Comparison of ENCODE assay signal across 26 cellular contexts in genomic region chr5:128493657-128494329, GRCh38. TPM values are rescaled to one million over a fixed set of nuclear protein-coding genes. Genes with fewer than 3 reads are reported as not detected.
DNase-seq lines count a peak whose midpoint lies in the region; ATAC-seq, FAIRE-seq and TF ChIP-seq lines count a peak whose summit lies in the region.
"Had no signal": no experiment of that assay in that cellular context is flagged by ENCODE, and none has a peak within 500 bp of the region (broad histone marks: within the 10 kb centered on the region; RNA-seq: fewer than 3 reads in every experiment).

No MANE protein-coding gene starts in this region.

- no peak overlapping the region for H4K8ac ChIP-seq in IMR-90 (ENCODE audit: low read depth in 2 of 2, low read length in 2 of 2)
- H4K8ac ChIP-seq in H1 (ENCODE audit: extremely low read depth, insufficient read depth, low read length) = no peak overlapping the region

- H3K4me2 ChIP-seq in IMR-90 (ENCODE audit: low read depth, low read length) (no peak overlapping the region), H1 (ENCODE audit: insufficient read depth in 1 of 2, low read depth in 2 of 2, low read length in 2 of 2) (no peak overlapping the region), neural cell (ENCODE audit: low read length) (peak overlapping the region; percentile 3)
- H3K4me2 ChIP-seq: SK-N-SH had no signal

- ATAC-seq in heart right ventricle = peak in 5 of 8 donors; percentile 71 to 87 (median 78)
- peak; percentile 34 for ATAC-seq in IMR-90 (ENCODE audit: low read depth)
- ATAC-seq: CD8-positive, alpha-beta T cell; Panc1 had no signal

- no peak overlapping the region for H2AK9ac ChIP-seq in IMR-90 (replicated peaks; ENCODE audit: low read depth, low read length, poor library complexity)

- H2AK5ac ChIP-seq in IMR-90 (ENCODE audit: low read depth, low read length) (no peak overlapping the region), H1 (ENCODE audit: low read depth, low read length) (no peak overlapping the region)

- CTCF ChIA-PET in IMR-90 (lab: Yijun Ruan, JAX) (interaction anchor here (1.0 to 1.2 kb wide), 2 partner anchors 21 to 43 kb away, joined by 3 read pairs; no protein-coding TSS in a partner anchor), H1 (lab: Charles Lee; ENCODE audit: partially characterized antibody) (interaction anchor here (0.6 to 1.9 kb wide), 11 partner anchors 9 to 931 kb away, joined by 3 to 8 read pairs (median 4); no protein-coding TSS in a partner anchor)
- CTCF ChIA-PET in activated naive CD4-positive, alpha-beta T cell treated with anti-CD3 and anti-CD28 coated beads, Interleukin-2, amount 10 ng/mL, durations not matched to agents 7 days and 5 days (lab: Charles Lee) = no interaction called here

- H3K36me3 ChIP-seq in heart right ventricle (no peaks in the 10 kb centered on the region), IMR-90 (ENCODE audit: control insufficient read depth, insufficient read depth, low read length) (peaks cover 1% of the 10 kb centered on the region), H1 (ENCODE audit: control insufficient read depth in 2 of 4, insufficient read depth in 4 of 4, low read length in 3 of 4) (no peaks in the 10 kb centered on the region), neural cell (ENCODE audit: insufficient read depth, low read length) (no peaks in the 10 kb centered on the region)
- H3K36me3 ChIP-seq: MG63 had no signal

- no peak overlapping the region for H3K14ac ChIP-seq in IMR-90 (replicated peaks; ENCODE audit: low read depth, low read length)
- no peak overlapping the region for H3K14ac ChIP-seq in H1 (ENCODE audit: insufficient read length)

- H3K4me3 ChIP-seq in heart right ventricle (no peak overlapping the region), IMR-90 (ENCODE audit: insufficient read depth, low read depth, low read length) (no peak overlapping the region), H1 (ENCODE audit: extremely low read depth in 1 of 4, insufficient read depth in 2 of 4, low read depth in 3 of 4, low read length in 4 of 4) (no peak overlapping the region), neural cell (ENCODE audit: low read length) (peak overlapping the region; percentile 40)
- H3K4me3 ChIP-seq: MG63 had no signal

- H2BK20ac ChIP-seq in IMR-90 (ENCODE audit: low read depth, low read length) = no peak overlapping the region
- H2BK20ac ChIP-seq in H1 (ENCODE audit: low read length) = no peak overlapping the region

- no peaks in the 10 kb centered on the region for H3K4me1 Mint-ChIP-seq in activated naive CD4-positive, alpha-beta T cell treated with anti-CD3 and anti-CD28 coated beads, Interleukin-2, amount 10 ng/mL, durations not matched to agents 7 days and 5 days
- H3K4me1 Mint-ChIP-seq: B cell had no signal

- no peaks in the 10 kb centered on the region for H3K9me2 ChIP-seq in neural cell (ENCODE audit: insufficient read depth, low read length)
- H3K9me2 ChIP-seq: SK-N-SH had no signal

- H2BK5ac ChIP-seq in IMR-90 (ENCODE audit: low read depth, low read length, poor library complexity, severe bottlenecking) = no peak overlapping the region
- no peak overlapping the region for H2BK5ac ChIP-seq in H1 (ENCODE audit: low read depth, low read length)

- no peaks in the 10 kb centered on the region for H3K27me3 ChIP-seq in heart right ventricle
- no peaks in the 10 kb centered on the region for H3K27me3 ChIP-seq in IMR-90 (ENCODE audit: control insufficient read depth, insufficient read depth, low read length)
- H3K27me3 ChIP-seq in H1 (replicated peaks in 1 of 4; ENCODE audit: control insufficient read depth in 3 of 4, extremely low read depth in 1 of 4, insufficient read depth in 3 of 4, low read length in 3 of 4) = no peaks in the 10 kb centered on the region
- H3K27me3 ChIP-seq in neural cell (ENCODE audit: insufficient read depth, low read depth, low read length) = no peaks in the 10 kb centered on the region
- H3K27me3 ChIP-seq: MG63 had no signal

- H2BK12ac ChIP-seq in H1 (ENCODE audit: low read depth, low read length) = no peak overlapping the region

- H3K27ac ChIP-seq in heart right ventricle (peak overlapping the region in 1 of 10 donors; percentile 54), IMR-90 (ENCODE audit: insufficient read depth, low read length) (no peak overlapping the region), H1 (ENCODE audit: low read depth, low read length) (no peak overlapping the region), neural cell (ENCODE audit: low read length) (peak overlapping the region; percentile 89)
- H3K27ac ChIP-seq: C4-2B had no signal

- POLR2A ChIA-PET in IMR-90 (lab: Charles Lee; ENCODE audit: unreplicated experiment) = no interaction called here
- POLR2A ChIA-PET in H1 (lab: Charles Lee; ENCODE audit: partially characterized antibody) = no interaction called here

- H3K79me1 ChIP-seq in IMR-90 (ENCODE audit: low read depth in 1 of 2, low read length in 2 of 2) (peaks cover 4 to 31% of the 10 kb centered on the region in 2 experiments; a peak in 3 of 4 replicates), H1 (ENCODE audit: low read depth, low read length) (no peaks in the 10 kb centered on the region)

- H3K9ac ChIP-seq in IMR-90 (ENCODE audit: low read depth, low read length) = no peak overlapping the region
- no peak overlapping the region for H3K9ac ChIP-seq in H1 (replicated peaks in 1 of 4; ENCODE audit: extremely low read depth in 1 of 4, low read depth in 3 of 4, low read length in 3 of 4)
- peak overlapping the region; percentile 51 for H3K9ac ChIP-seq in neural cell (ENCODE audit: low read length)
- H3K9ac ChIP-seq: SK-N-SH had no signal

- intact Hi-C loops in heart right ventricle (cut with DNase I) (loop anchor here in 2 of 10 donors (5.0 to 10.0 kb wide), 3 partner anchors 99 to 221 kb away; no protein-coding TSS in a partner anchor), cardiac septum (cut with DNase I) (loop anchor here (10.0 kb wide), 1 partner anchor 351 kb away; no protein-coding TSS in a partner anchor), IMR-90 (cut with micrococcal nuclease) (no loop called here)

- H3F3A ChIP-seq in neural cell (ENCODE audit: insufficient read depth, low read length, poor library complexity, severe bottlenecking) = no peaks in the 10 kb centered on the region

- H3K9me3 Mint-ChIP-seq in activated naive CD4-positive, alpha-beta T cell treated with anti-CD3 and anti-CD28 coated beads, Interleukin-2, amount 10 ng/mL, durations not matched to agents 7 days and 5 days = no peaks in the 10 kb centered on the region
- H3K9me3 Mint-ChIP-seq: CD8-positive, alpha-beta T cell had no signal

- H3K9me1 ChIP-seq in IMR-90 (ENCODE audit: insufficient read depth, low read length) = peaks cover 3% of the 10 kb centered on the region; the same call in 1 of the 2 replicates

- peaks cover 0 to 21% (median 5%) of the 10 kb centered on the region in 9 donors for H3K4me1 ChIP-seq in heart right ventricle
- peaks cover 6% of the 10 kb centered on the region for H3K4me1 ChIP-seq in IMR-90 (ENCODE audit: control insufficient read depth, insufficient read depth, low read length)
- peaks cover 0 to 4% (median 2%) of the 10 kb centered on the region in 4 experiments; a peak in 2 of 7 replicates for H3K4me1 ChIP-seq in H1 (replicated peaks in 1 of 4; ENCODE audit: control insufficient read depth in 3 of 4, insufficient read depth in 4 of 4, low read length in 3 of 4)
- H3K4me1 ChIP-seq: Caco-2 had no signal

- H3K27ac Mint-ChIP-seq in activated naive CD4-positive, alpha-beta T cell treated with anti-CD3 and anti-CD28 coated beads, Interleukin-2, amount 10 ng/mL, durations not matched to agents 7 days and 5 days = no peak overlapping the region
- H3K27ac Mint-ChIP-seq: B cell; CD8-positive, alpha-beta T cell had no signal

- dilution Hi-C loops in IMR-90 (cut with HindIII; ENCODE audit: low sequenced_read_pairs, unreplicated experiment) = no loop called here

- H3K23me2 ChIP-seq in H1 (ENCODE audit: low read depth, low read length) = no peaks in the 10 kb centered on the region

- H4K5ac ChIP-seq in IMR-90 (ENCODE audit: low read depth, low read length) (no peak overlapping the region), H1 (ENCODE audit: insufficient read length, low read depth, low read length) (no peak overlapping the region)

- H2BK15ac ChIP-seq in IMR-90 (ENCODE audit: low read depth, low read length) (no peak overlapping the region), H1 (ENCODE audit: low read length) (no peak overlapping the region)

- peaks cover 0 to 17% (median 0%) of the 10 kb centered on the region in 11 donors for H3K9me3 ChIP-seq in heart right ventricle
- H3K9me3 ChIP-seq in IMR-90 (ENCODE audit: control insufficient read depth, insufficient read depth, low read length) = no peaks in the 10 kb centered on the region
- no peaks in the 10 kb centered on the region for H3K9me3 ChIP-seq in H1 (ENCODE audit: insufficient read depth in 2 of 2, low read depth in 1 of 2, low read length in 1 of 2)
- H3K9me3 ChIP-seq in neural cell (ENCODE audit: low read length) = no peaks in the 10 kb centered on the region
- H3K9me3 ChIP-seq: Caco-2, MG63, SK-N-SH had no signal

- H3K36me3 Mint-ChIP-seq in activated naive CD4-positive, alpha-beta T cell treated with anti-CD3 and anti-CD28 coated beads, Interleukin-2, amount 10 ng/mL, durations not matched to agents 7 days and 5 days = no peaks in the 10 kb centered on the region
- H3K36me3 Mint-ChIP-seq: CD8-positive, alpha-beta T cell had no signal

- H4K91ac ChIP-seq in IMR-90 (ENCODE audit: insufficient read depth, low read depth, low read length) (no peak overlapping the region), H1 (replicated peaks; ENCODE audit: insufficient read length, low read length) (no peak overlapping the region)

- TF ChIP-seq CTCF in heart right ventricle (IDR thresholded peaks at IDR 0.05) (peak in 1 of 9 donors; percentile 11), IMR-90 (conservative IDR thresholded peaks at IDR 0.05; ENCODE audit: low read depth, low read length) (no peak), H1 (IDR thresholded peaks at IDR 0.05; ENCODE audit: control extremely low read depth in 1 of 3, insufficient read depth in 1 of 3, low read depth in 1 of 3, low read length in 3 of 3) (no peak), neural cell (IDR thresholded peaks at IDR 0.05; ENCODE audit: poor library complexity, severe bottlenecking) (no peak)

- H3K79me2 ChIP-seq in H1 (ENCODE audit: control insufficient read depth in 1 of 2, insufficient read depth in 2 of 2, low read length in 2 of 2) = no peaks in the 10 kb centered on the region
- no peaks in the 10 kb centered on the region for H3K79me2 ChIP-seq in neural cell (replicated peaks; ENCODE audit: insufficient read depth, low read length)

- no peak overlapping the region for H3K23ac ChIP-seq in IMR-90 (ENCODE audit: low read depth, low read length)
- no peak overlapping the region for H3K23ac ChIP-seq in H1 (ENCODE audit: insufficient read length)

- H3K4ac ChIP-seq in IMR-90 (ENCODE audit: low read depth, low read length) = no peak overlapping the region
- H3K4ac ChIP-seq in H1 (replicated peaks; ENCODE audit: insufficient read length, low read depth, low read length) = no peak overlapping the region

- H3K18ac ChIP-seq in IMR-90 (ENCODE audit: low read depth, low read length) (no peak overlapping the region), H1 (ENCODE audit: extremely low read depth, low read length) (no peak overlapping the region)

- H3K56ac ChIP-seq in IMR-90 (ENCODE audit: extremely low read depth, insufficient read depth, low read length) (no peak overlapping the region; the same call in 1 of the 2 replicates), H1 (replicated peaks; ENCODE audit: insufficient read length, low read depth, low read length) (no peak overlapping the region)

- WGBS in heart right ventricle, 2 donors = 78 to 90% methylated on average over 4 of the region's 4 CpGs
- 100% methylated on average over 1 of the region's 4 CpGs; no CpG with 5 or more reads in 1 of the 2 experiments for WGBS in IMR-90 (ENCODE audit: extremely low coverage in 2 of 2, insufficient read length in 1 of 2), 2 experiments
- 90% methylated on average over 4 of the region's 4 CpGs; no CpG with 5 or more reads in 1 of the 2 experiments for WGBS in H1 (ENCODE audit: extremely low coverage in 1 of 2, insufficient coverage in 1 of 2, insufficient read length in 1 of 2, insufficient replicate concordance in 2 of 2, low coverage in 1 of 2, low lambda C conversion rate in 2 of 2, missing lambda C conversion rate in 1 of 2), 2 experiments

- peaks cover 22% of the 10 kb centered on the region; the same call in 1 of the 2 replicates for H4K20me1 ChIP-seq in IMR-90 (ENCODE audit: insufficient read depth, low read length)
- H4K20me1 ChIP-seq in H1 (replicated peaks in 1 of 2; ENCODE audit: control insufficient read depth in 1 of 2, insufficient read depth in 2 of 2, low read length in 2 of 2) = no peaks in the 10 kb centered on the region
- H4K20me1 ChIP-seq in neural cell (ENCODE audit: insufficient read depth) = no peaks in the 10 kb centered on the region

- no peak for TF ChIP-seq EP300 in H1 (IDR thresholded peaks at IDR 0.05; ENCODE audit: borderline replicate concordance in 1 of 2, low read depth in 2 of 2, low read length in 2 of 2)
- peak; percentile 98 for TF ChIP-seq EP300 in neural cell (conservative IDR thresholded peaks at IDR 0.05; ENCODE audit: poor library complexity, severe bottlenecking)

- H3K4me3 Mint-ChIP-seq in activated naive CD4-positive, alpha-beta T cell treated with anti-CD3 and anti-CD28 coated beads, Interleukin-2, amount 10 ng/mL, durations not matched to agents 7 days and 5 days = no peak overlapping the region
- H3K4me3 Mint-ChIP-seq: B cell; CD8-positive, alpha-beta T cell had no signal

- TF ChIP-seq POLR2A in IMR-90 (IDR thresholded peaks at IDR 0.05; ENCODE audit: low read depth, low read length) (no peak), H1 (IDR thresholded peaks at IDR 0.05; ENCODE audit: control extremely low read depth in 1 of 2, low read depth in 2 of 2, low read length in 2 of 2) (no peak)

- H2AFZ ChIP-seq in IMR-90 (replicated peaks; ENCODE audit: low read length, poor library complexity) (no peak overlapping the region), H1 (ENCODE audit: low read length) (no peak overlapping the region), neural cell (ENCODE audit: low read depth, low read length) (no peak overlapping the region)

- no peak overlapping the region for H2BK120ac ChIP-seq in IMR-90 (ENCODE audit: low read depth, low read length)
- no peak overlapping the region for H2BK120ac ChIP-seq in H1 (replicated peaks; ENCODE audit: low read depth, low read length)

- TF ChIP-seq RAD21 in IMR-90 (IDR thresholded peaks at IDR 0.05; ENCODE audit: low read length) (no peak), H1 (IDR thresholded peaks at IDR 0.05 in 1 of 2, conservative IDR thresholded peaks at IDR 0.05 in 1 of 2; ENCODE audit: low read depth in 2 of 2, low read length in 2 of 2) (no peak), neural cell (conservative IDR thresholded peaks at IDR 0.05) (no peak)

- in situ Hi-C loops in IMR-90 (cut with MboI; ENCODE audit: low sequenced_read_pairs) = loop anchor here (25.0 kb wide), 1 partner anchor 931 kb away; no protein-coding TSS in a partner anchor

- DNase-seq in heart right ventricle = no peak
- no peak for DNase-seq in cardiac septum (ENCODE audit: low spot score)
- DNase-seq in IMR-90 = peak; percentile 8
- no peak for DNase-seq in H1 (ENCODE audit: low read depth in 1 of 2, low spot score in 2 of 2)
- no peak for DNase-seq in GOT3 (lab: John Stamatoyannopoulos, UW)
- no peak for DNase-seq in A172 (ENCODE audit: low spot score)
- DNase-seq in activated naive CD4-positive, alpha-beta T cell treated with anti-CD3 and anti-CD28 coated beads, Interleukin-2, amount 10 ng/mL, durations not matched to agents 7 days and 5 days = no peak
- DNase-seq: Caco-2; CD8-positive, alpha-beta T cell; DMS 273 treated with DMSO at 0.1 percent for 48 hours; DMS79; GF-D8; KBM-7; MG63; NCI-H1105 treated with DMSO at 0.1 percent for 48 hours; NCI-H146; NCI-H1930; NCI-H446; NCI-H526 had no signal

- peak; percentile 19 for FAIRE-seq in H1 (lab: Jason Lieb, UNC)
- FAIRE-seq: GM12891, HTR-8/SVneo had no signal

- H3K27me3 Mint-ChIP-seq in activated naive CD4-positive, alpha-beta T cell treated with anti-CD3 and anti-CD28 coated beads, Interleukin-2, amount 10 ng/mL, durations not matched to agents 7 days and 5 days = no peaks in the 10 kb centered on the region
- H3K27me3 Mint-ChIP-seq: B cell had no signal

- BruUV-seq in IMR-90 (replicated peaks; lab: Mats Ljungman, UMichigan) = no TSS peak

RNA-seq across cellular contexts. Expression of gene FBN2, which starts 44.3 kb away (rescaled TPM):
- total RNA-seq in heart right ventricle (10 to 100 TPM in 7 of 10 donors, 1 to 10 TPM in 3; 2.9 to 28.9 (median 15.4) TPM), cardiac septum (7.1 TPM), IMR-90 (2012; rRNA removed) (67.5 and 69.0 TPM in 2 replicates)
- polyA plus RNA-seq in heart right ventricle (10 to 100 TPM in 1 of 2 donors, 1 to 10 TPM in 1; 5.6 to 12.0 TPM), IMR-90 (2012; rRNA removed) (22.6 and 26.7 TPM in 2 replicates), H1 (2011; rRNA removed) (9.0 and 14.1 TPM in 2 replicates), neural cell (1.6 and 2.3 TPM in 2 replicates)
- polyA plus RNA-seq in IMR-90 (2012; cell fraction: cytosol; rRNA removed) = 12.4 and 13.0 TPM in 2 replicates
- polyA plus RNA-seq in IMR-90 (2012; cell fraction: nucleus; rRNA removed; ENCODE audit: low replicate concordance) = 9.7 and 25.9 TPM in 2 replicates
- total RNA-seq in H1 (2021; fragmentation: NEBNext Ultra II Directional; extraction: Animal tissue kit (Norgen Biotek cat#: 25700)) = 15.9 and 16.3 TPM in 2 replicates
- polyA plus RNA-seq in H1 (2011; cell fraction: cytosol; rRNA removed) = 7.9 TPM
- polyA plus RNA-seq in H1 (2011; cell fraction: nucleus; rRNA removed) = 19.1 TPM
- polyA plus RNA-seq in H1 (2012, experiment 1 of 2) = 21.5 to 27.3 TPM (median 24.7 TPM) in 4 replicates
- polyA plus RNA-seq in H1 (2012, experiment 2 of 2) = 1.0 TPM
- polyA plus RNA-seq in H1 (2013, experiment 1 of 2) = 13.4 TPM
- 9.3 TPM for polyA plus RNA-seq in H1 (2013, experiment 2 of 2)
- polyA minus RNA-seq in H1 (2011; rRNA and poly(A)+ RNA removed) = 56.3 and 129 TPM in 2 replicates
- 16.8 TPM for polyA minus RNA-seq in H1 (2011; cell fraction: cytosol; rRNA and poly(A)+ RNA removed)
- polyA minus RNA-seq in H1 (2011; cell fraction: nucleus; rRNA and poly(A)+ RNA removed) = 50.3 TPM
- 3.4 and 4.6 TPM in 2 replicates for polyA minus RNA-seq in neural cell
- 11.6 and 11.8 TPM in 2 replicates for total RNA-seq in A172 (2014; rRNA removed; shearing (Covaris generic))
- total RNA-seq: B cell; CD8-positive, alpha-beta T cell had no signal
